In genomic region chr7:55060085-55060484, GRCh38 we compare ENCODE assay signal across 18 cellular contexts. TPM values are rescaled to one million over a fixed set of nuclear protein-coding genes. Genes with fewer than 3 reads are reported as not detected.
A peak's percentile ranks its signal among the peaks of the same experiment; 100 is the strongest.
DNase-seq lines count a peak whose midpoint lies in the region; ATAC-seq and TF ChIP-seq lines count a peak whose summit lies in the region.
"Had no signal": no experiment of that assay in that cellular context is flagged by ENCODE, and none has a peak within 500 bp of the region (broad histone marks: within the 10 kb centered on the region; RNA-seq: fewer than 3 reads in every experiment).

No MANE protein-coding gene starts in this region.

- no TSS peak for BruUV-seq in IMR-90 (replicated peaks; lab: Mats Ljungman, UMichigan)

- in situ Hi-C loops in IMR-90 (cut with MboI; ENCODE audit: low sequenced_read_pairs), result no loop called here

- peak overlapping the region; percentile 97 for H2BK5ac ChIP-seq in IMR-90 (ENCODE audit: low read depth, low read length, poor library complexity, severe bottlenecking)
- H2BK5ac ChIP-seq in mesenchymal stem cell (ENCODE audit: low read depth, low read length, poor library complexity, severe bottlenecking), result no peak overlapping the region

- no peak overlapping the region for H4K91ac ChIP-seq in IMR-90 (ENCODE audit: insufficient read depth, low read depth, low read length)
- H4K91ac ChIP-seq in mesenchymal stem cell (ENCODE audit: low read length), result peak overlapping the region; percentile 58

- no peak overlapping the region for H2BK120ac ChIP-seq in IMR-90 (ENCODE audit: low read depth, low read length)
- H2BK120ac ChIP-seq in mesenchymal stem cell (ENCODE audit: low read depth, low read length), result no peak overlapping the region

- H2BK15ac ChIP-seq in IMR-90 (ENCODE audit: low read depth, low read length) (no peak overlapping the region), mesenchymal stem cell (ENCODE audit: low read depth, poor library complexity, severe bottlenecking) (no peak overlapping the region)

- TF ChIP-seq RAD21 in IMR-90 (IDR thresholded peaks at IDR 0.05; ENCODE audit: low read length), result no peak

- H3K36me3 ChIP-seq in IMR-90 (ENCODE audit: control insufficient read depth, insufficient read depth, low read length), result peaks cover 5% of the 10 kb centered on the region; the same call in 1 of the 2 replicates
- H3K36me3 ChIP-seq in SK-N-MC (ENCODE audit: insufficient read depth, low read length), result no peaks in the 10 kb centered on the region
- peaks cover 0 to 10% of the 10 kb centered on the region in 2 experiments for H3K36me3 ChIP-seq in mesenchymal stem cell (ENCODE audit: control insufficient read depth in 1 of 2, insufficient read depth in 2 of 2, low read depth in 1 of 2, low read length in 2 of 2)
- peaks cover 7% of the 10 kb centered on the region for H3K36me3 ChIP-seq in skeletal muscle satellite cell (ENCODE audit: insufficient read depth, low read length)

- H3K18ac ChIP-seq in IMR-90 (ENCODE audit: low read depth, low read length) (no peak overlapping the region), mesenchymal stem cell (ENCODE audit: low read depth in 1 of 2, low read length in 2 of 2) (no peak overlapping the region)

- no peak for ATAC-seq in IMR-90 (ENCODE audit: low read depth)
- ATAC-seq in GM18867 (IDR thresholded peaks at IDR 0.05; ENCODE audit: unreplicated experiment), result no peak
- ATAC-seq: GM12878 had no signal

- H2AK5ac ChIP-seq in IMR-90 (ENCODE audit: low read depth, low read length) (no peak overlapping the region), mesenchymal stem cell (ENCODE audit: low read length, severe bottlenecking) (peak overlapping the region; percentile 60)

- intact Hi-C loops in IMR-90 (cut with micrococcal nuclease), result no loop called here

- no CpG with 5 or more reads among the region's 2 CpGs for WGBS in IMR-90 (ENCODE audit: extremely low coverage in 2 of 2, insufficient read length in 1 of 2), 2 experiments
- WGBS in mesenchymal stem cell, result no CpG with 5 or more reads among the region's 2 CpGs

- peaks cover 28% of the 10 kb centered on the region for H3K9me1 ChIP-seq in IMR-90 (ENCODE audit: insufficient read depth, low read length)

- no peak overlapping the region for H2AFZ ChIP-seq in IMR-90 (replicated peaks; ENCODE audit: low read length, poor library complexity)
- H2AFZ ChIP-seq in mesenchymal stem cell (ENCODE audit: low read depth, low read length), result no peak overlapping the region

- no peak overlapping the region for H3K4me3 ChIP-seq in IMR-90 (ENCODE audit: insufficient read depth, low read depth, low read length)
- no peak overlapping the region for H3K4me3 ChIP-seq in SK-N-MC
- H3K4me3 ChIP-seq in mesenchymal stem cell (ENCODE audit: insufficient read depth in 1 of 2, low read depth in 1 of 2, low read length in 2 of 2), result no peak overlapping the region
- H3K4me3 ChIP-seq in skeletal muscle satellite cell (ENCODE audit: low read length), result no peak overlapping the region
- H3K4me3 ChIP-seq: GM12878 had no signal

- DNase-seq in IMR-90, result no peak
- DNase-seq in SK-N-MC (ENCODE audit: low read depth, low spot score), result no peak
- DNase-seq in mesenchymal stem cell, result no peak
- DNase-seq in activated naive CD4-positive, alpha-beta T cell (lab: John Stamatoyannopoulos, UW), result no peak
- DNase-seq in NCI-H510A treated with DMSO at 0.1 percent for 48 hours (lab: John Stamatoyannopoulos, UW), result no peak
- no peak for DNase-seq in UCSD-AML1 (lab: John Stamatoyannopoulos, UW; ENCODE audit: unreplicated experiment)
- DNase-seq: Caco-2; CD4-positive, alpha-beta T cell; DMS 273 treated with DMSO at 0.1 percent for 48 hours; H7; KG1; NCI-H1105; NCI-H146; NCI-H2171; NCI-H524 treated with DMSO at 0.1 percent for 48 hours had no signal

- H3K27ac ChIP-seq in IMR-90 (ENCODE audit: insufficient read depth, low read length), result no peak overlapping the region
- H3K27ac ChIP-seq in SK-N-MC, result peak overlapping the region; percentile 39; the same call in 1 of the 2 replicates
- H3K27ac ChIP-seq in mesenchymal stem cell (ENCODE audit: low read length, poor library complexity, severe bottlenecking), result no peak overlapping the region

- TF ChIP-seq CTCF in IMR-90 (conservative IDR thresholded peaks at IDR 0.05; ENCODE audit: low read depth, low read length), result no peak

- POLR2A ChIA-PET in IMR-90 (lab: Charles Lee; ENCODE audit: unreplicated experiment), result no interaction called here

- H3K9me3 ChIP-seq in IMR-90 (ENCODE audit: control insufficient read depth, insufficient read depth, low read length) (no peaks in the 10 kb centered on the region), SK-N-MC (ENCODE audit: low read depth, low read length) (no peaks in the 10 kb centered on the region), mesenchymal stem cell (ENCODE audit: control insufficient read depth, low read length) (no peaks in the 10 kb centered on the region), skeletal muscle satellite cell (replicated peaks; ENCODE audit: low read length) (no peaks in the 10 kb centered on the region)
- H3K9me3 ChIP-seq: Caco-2 had no signal

- H2BK20ac ChIP-seq in IMR-90 (ENCODE audit: low read depth, low read length), result no peak overlapping the region

- H4K20me1 ChIP-seq in IMR-90 (ENCODE audit: insufficient read depth, low read length), result peaks cover 5% of the 10 kb centered on the region; the same call in 1 of the 2 replicates

- H3K4ac ChIP-seq in IMR-90 (ENCODE audit: low read depth, low read length) (no peak overlapping the region), mesenchymal stem cell (ENCODE audit: low read depth in 1 of 2, low read length in 2 of 2) (no peak overlapping the region)

- H3K23ac ChIP-seq in IMR-90 (ENCODE audit: low read depth, low read length), result no peak overlapping the region
- no peak overlapping the region for H3K23ac ChIP-seq in mesenchymal stem cell (ENCODE audit: low read length in 2 of 2)

- H3K4me1 ChIP-seq in IMR-90 (ENCODE audit: control insufficient read depth, insufficient read depth, low read length), result peaks cover 42% of the 10 kb centered on the region
- peaks cover 12% of the 10 kb centered on the region for H3K4me1 ChIP-seq in mesenchymal stem cell (ENCODE audit: control insufficient read depth, insufficient read depth, low read depth, low read length)
- peaks cover 89% of the 10 kb centered on the region for H3K4me1 ChIP-seq in skeletal muscle satellite cell (ENCODE audit: control insufficient read depth, insufficient read depth, low read length)

- TF ChIP-seq POLR2A in IMR-90 (IDR thresholded peaks at IDR 0.05; ENCODE audit: low read depth, low read length), result no peak

- no peak overlapping the region for H3K9ac ChIP-seq in IMR-90 (ENCODE audit: low read depth, low read length)
- H3K9ac ChIP-seq in SK-N-MC (ENCODE audit: insufficient read length), result no peak overlapping the region
- no peak overlapping the region for H3K9ac ChIP-seq in mesenchymal stem cell (ENCODE audit: low read length)
- peak overlapping the region; percentile 50 for H3K9ac ChIP-seq in skeletal muscle satellite cell (ENCODE audit: low read depth, low read length)

- H4K5ac ChIP-seq in IMR-90 (ENCODE audit: low read depth, low read length), result peak overlapping the region; percentile 19; the same call in 1 of the 2 replicates

- CTCF ChIA-PET in IMR-90 (lab: Yijun Ruan, JAX), result no interaction called here

- 0 out of 4 replicates have a peak overlapping the region, but pooled peaks of 1 of the 2 experiments have one; percentile 46 for H4K8ac ChIP-seq in IMR-90 (ENCODE audit: low read depth in 2 of 2, low read length in 2 of 2)
- no peak overlapping the region for H4K8ac ChIP-seq in mesenchymal stem cell (ENCODE audit: low read length)

- dilution Hi-C loops in IMR-90 (cut with HindIII; ENCODE audit: low sequenced_read_pairs, unreplicated experiment), result no loop called here

- H2BK12ac ChIP-seq in mesenchymal stem cell (ENCODE audit: low read length in 2 of 2), result no peak overlapping the region

- no peak overlapping the region for H3K56ac ChIP-seq in IMR-90 (ENCODE audit: extremely low read depth, insufficient read depth, low read length)

- H3K79me1 ChIP-seq in IMR-90 (ENCODE audit: low read depth in 1 of 2, low read length in 2 of 2), result peaks cover 32 to 73% of the 10 kb centered on the region in 2 experiments
- H3K79me1 ChIP-seq in mesenchymal stem cell (replicated peaks; ENCODE audit: low read length, poor library complexity, severe bottlenecking), result peaks cover 17% of the 10 kb centered on the region

- no peak overlapping the region for H2AK9ac ChIP-seq in IMR-90 (replicated peaks; ENCODE audit: low read depth, low read length, poor library complexity)

- no peaks in the 10 kb centered on the region for H3K27me3 ChIP-seq in IMR-90 (ENCODE audit: control insufficient read depth, insufficient read depth, low read length)
- H3K27me3 ChIP-seq in mesenchymal stem cell (ENCODE audit: control insufficient read depth in 1 of 2, insufficient read depth in 1 of 2, low read length in 2 of 2), result no peaks in the 10 kb centered on the region
- H3K27me3 ChIP-seq in skeletal muscle satellite cell (ENCODE audit: control insufficient read depth, insufficient read depth, low read length), result no peaks in the 10 kb centered on the region

- no peak overlapping the region for H3K4me2 ChIP-seq in IMR-90 (ENCODE audit: low read depth, low read length)
- no peak overlapping the region for H3K4me2 ChIP-seq in mesenchymal stem cell (ENCODE audit: low read length, poor library complexity, severe bottlenecking)
- peak overlapping the region; percentile 27 for H3K4me2 ChIP-seq in skeletal muscle satellite cell (ENCODE audit: low read length)

- 0 out of 2 replicates have a peak overlapping the region, but pooled peaks have one; percentile 27 for H3K14ac ChIP-seq in IMR-90 (replicated peaks; ENCODE audit: low read depth, low read length)
- no peak overlapping the region for H3K14ac ChIP-seq in mesenchymal stem cell (ENCODE audit: low read length in 2 of 2)

TF ChIP-seq in IMR-90, 13 proteins besides CTCF, POLR2A, EP300 and RAD21 (continues in another document):
- TF ChIP-seq CHD1 (IDR thresholded peaks at IDR 0.05; ENCODE audit: low read depth, low read length) (no peak), RCOR1 (IDR thresholded peaks at IDR 0.05; ENCODE audit: insufficient replicate concordance, low read length) (no peak), MXI1 (IDR thresholded peaks at IDR 0.05; ENCODE audit: borderline replicate concordance, low read depth, low read length) (no peak)

RNA-seq across cellular contexts. Expression of gene EGFR, which starts 41.3 kb away (rescaled TPM):
- total RNA-seq in IMR-90 (2012; rRNA removed), result 60.4 and 63.9 TPM in 2 replicates
- 36.9 and 37.8 TPM in 2 replicates for polyA plus RNA-seq in IMR-90 (2012; rRNA removed)
- 24.8 and 27.5 TPM in 2 replicates for polyA plus RNA-seq in IMR-90 (2012; cell fraction: cytosol; rRNA removed)
- polyA plus RNA-seq in IMR-90 (2012; cell fraction: nucleus; rRNA removed; ENCODE audit: low replicate concordance), result 66.1 and 93.0 TPM in 2 replicates
- 15.8 TPM for polyA plus RNA-seq in mesenchymal stem cell (2013, experiment 1 of 2)
- 15.1 TPM for polyA plus RNA-seq in mesenchymal stem cell (2013, experiment 2 of 2)
- total RNA-seq in skeletal muscle satellite cell (2012; rRNA removed), result 89.1 and 114 TPM in 2 replicates
- total RNA-seq: CD4-positive, alpha-beta T cell had no signal
